Comparison of ENCODE assay signal across 15 cellular contexts in the genomic region with DNA sequence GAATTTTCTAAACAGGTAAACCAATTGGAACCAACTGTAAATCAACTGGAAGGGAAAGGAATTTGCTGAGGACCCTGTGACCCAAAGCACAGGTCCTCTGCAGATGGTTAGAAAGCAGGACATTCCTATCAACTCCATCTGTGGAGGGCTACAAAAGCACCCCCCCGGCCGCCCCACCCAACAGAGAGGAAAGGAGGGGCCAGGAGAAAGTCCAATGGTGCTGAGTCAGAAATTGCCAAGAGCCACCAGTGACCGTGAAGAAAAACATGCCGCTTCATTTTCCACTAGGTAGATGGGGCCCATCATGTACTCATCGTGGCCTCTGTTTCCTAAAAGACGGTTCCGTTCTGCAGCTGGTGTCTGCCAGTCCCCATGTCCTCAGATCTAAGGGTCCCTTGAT.
DNase-seq lines count a peak whose midpoint lies in the region; ATAC-seq and TF ChIP-seq lines count a peak whose summit lies in the region.
"Had no signal": no experiment of that assay in that cellular context is flagged by ENCODE, and none has a peak within 500 bp of the region (broad histone marks: within the 10 kb centered on the region; RNA-seq: fewer than 3 reads in every experiment).

No MANE protein-coding gene starts in this region.

- peaks cover 28% of the 10 kb centered on the region for H3K36me3 Mint-ChIP-seq in activated CD4-positive, alpha-beta T cell treated with anti-CD3 and anti-CD28 coated beads, Interleukin-2, amount 10 ng/mL, durations not matched to agents 7 days and 5 days (ENCODE audit: low read depth)
- no peaks in the 10 kb centered on the region for H3K36me3 Mint-ChIP-seq in endodermal cell (ENCODE audit: low read depth)

- no peaks in the 10 kb centered on the region for H3K27me3 ChIP-seq in endodermal cell (ENCODE audit: control insufficient read depth, insufficient read depth, low read length, poor library complexity, severe bottlenecking)
- H3K27me3 ChIP-seq in thoracic aorta (replicated peaks; ENCODE audit: insufficient read depth), result no peaks in the 10 kb centered on the region
- H3K27me3 ChIP-seq: neural progenitor cell had no signal

- H3K9ac ChIP-seq in endodermal cell (ENCODE audit: extremely low read depth, low read length, poor library complexity, severe bottlenecking), result no peak overlapping the region
- H3K9ac ChIP-seq: neural progenitor cell had no signal

- H3K9me3 ChIP-seq in endodermal cell (ENCODE audit: control insufficient read depth, low read length), result no peaks in the 10 kb centered on the region
- H3K9me3 ChIP-seq in thoracic aorta, result no peaks in the 10 kb centered on the region
- H3K9me3 ChIP-seq: A549 had no signal

- H3K27ac ChIP-seq in endodermal cell (ENCODE audit: low read depth, low read length), result no peak overlapping the region
- H3K27ac ChIP-seq in thoracic aorta, result peak overlapping the region; percentile 96
- H3K27ac ChIP-seq: A549, neural progenitor cell, VCaP had no signal

- ATAC-seq in thoracic aorta (ENCODE audit: insufficient number of reproducible peaks, low FRiP score, low read depth), result no peak
- ATAC-seq: A549, left colon had no signal

- no peak for TF ChIP-seq CTCF in endodermal cell (conservative IDR thresholded peaks at IDR 0.05)
- no peak for TF ChIP-seq CTCF in thoracic aorta (IDR thresholded peaks at IDR 0.05)

- POLR2A ChIA-PET in activated CD4-positive, alpha-beta T cell treated with anti-CD3 and anti-CD28 coated beads, Interleukin-2, amount 10 ng/mL, durations not matched to agents 7 days and 5 days (lab: Charles Lee), result no interaction called here

- H3K4me1 ChIP-seq in endodermal cell (ENCODE audit: control insufficient read depth, insufficient read depth, low read length) (peaks cover 49% of the 10 kb centered on the region), thoracic aorta (ENCODE audit: control insufficient read depth in 1 of 2, low read depth in 2 of 2) (peaks cover 80 to 99% of the 10 kb centered on the region in 2 donors)

- no peak overlapping the region for H3K4me3 ChIP-seq in endodermal cell (ENCODE audit: low read length)
- no peak overlapping the region for H3K4me3 ChIP-seq in thoracic aorta
- H3K4me3 ChIP-seq: A549, neural progenitor cell had no signal

- H3K36me3 ChIP-seq in endodermal cell (ENCODE audit: control insufficient read depth, insufficient read depth, low read length), result no peaks in the 10 kb centered on the region
- no peaks in the 10 kb centered on the region for H3K36me3 ChIP-seq in thoracic aorta
- H3K36me3 ChIP-seq: neural progenitor cell had no signal

- peaks cover 91% of the 10 kb centered on the region for H3K4me1 Mint-ChIP-seq in activated CD4-positive, alpha-beta T cell treated with anti-CD3 and anti-CD28 coated beads, Interleukin-2, amount 10 ng/mL, durations not matched to agents 7 days and 5 days
- peaks cover 97% of the 10 kb centered on the region for H3K4me1 Mint-ChIP-seq in endodermal cell

- peak overlapping the region; percentile 37 for H3K4me3 Mint-ChIP-seq in activated CD4-positive, alpha-beta T cell treated with anti-CD3 and anti-CD28 coated beads, Interleukin-2, amount 10 ng/mL, durations not matched to agents 7 days and 5 days
- H3K4me3 Mint-ChIP-seq in endodermal cell, result no peak overlapping the region
- H3K4me3 Mint-ChIP-seq: neural progenitor cell had no signal

- DNase-seq in activated CD4-positive, alpha-beta T cell treated with anti-CD3 and anti-CD28 coated beads, Interleukin-2, amount 10 ng/mL, durations not matched to agents 7 days and 5 days, result no peak
- DNase-seq in activated CD4-positive, alpha-beta T cell treated with anti-CD3 and anti-CD28 coated beads for 4 hours, result no peak
- peak; percentile 11 for DNase-seq in RPMI8226
- no peak for DNase-seq in endodermal cell
- no peak for DNase-seq in thoracic aorta (ENCODE audit: low spot score)
- no peak for DNase-seq in HT-29 (ENCODE audit: low spot score)
- DNase-seq in NOMO-1 treated with DMSO at 0.1 percent for 48 hours (lab: John Stamatoyannopoulos, UW; ENCODE audit: unreplicated experiment), result no peak
- DNase-seq in NCI-H2029 (lab: John Stamatoyannopoulos, UW), result no peak
- DNase-seq: Karpas-422, left colon, NCI-H1694, SHP77 treated with DMSO at 0.1 percent for 48 hours had no signal

- no peaks in the 10 kb centered on the region for H3K9me3 Mint-ChIP-seq in activated CD4-positive, alpha-beta T cell treated with anti-CD3 and anti-CD28 coated beads, Interleukin-2, amount 10 ng/mL, durations not matched to agents 7 days and 5 days
- H3K9me3 Mint-ChIP-seq in endodermal cell, result no peaks in the 10 kb centered on the region

- CTCF ChIA-PET in activated CD4-positive, alpha-beta T cell treated with anti-CD3 and anti-CD28 coated beads, Interleukin-2, amount 10 ng/mL, durations not matched to agents 7 days and 5 days (lab: Charles Lee), result interaction anchor here (1.2 to 7.5 kb wide), 3 partner anchors 7 to 66 kb away, joined by 3 to 47 read pairs (median 19); a partner anchor contains a TSS

- peak overlapping the region; percentile 82 for H3K27ac Mint-ChIP-seq in activated CD4-positive, alpha-beta T cell treated with anti-CD3 and anti-CD28 coated beads, Interleukin-2, amount 10 ng/mL, durations not matched to agents 7 days and 5 days
- peak overlapping the region; percentile 57 for H3K27ac Mint-ChIP-seq in endodermal cell

- 93 to 96% methylated on average over 5 to 7 of the region's 7 CpGs for WGBS in endodermal cell (ENCODE audit: insufficient coverage in 1 of 2, insufficient read length in 1 of 2), 2 experiments

- no peaks in the 10 kb centered on the region for H3K27me3 Mint-ChIP-seq in activated CD4-positive, alpha-beta T cell treated with anti-CD3 and anti-CD28 coated beads, Interleukin-2, amount 10 ng/mL, durations not matched to agents 7 days and 5 days
- H3K27me3 Mint-ChIP-seq in endodermal cell (ENCODE audit: insufficient read depth), result no peaks in the 10 kb centered on the region
